1 cellular context compared by ENCODE assay signal in genomic region chr5:102716017-102716416, GRCh38.
TF ChIP-seq lines count a peak whose summit lies in the region.

No MANE protein-coding gene starts in this region.

TF ChIP-seq in IMR-90, 13 proteins besides CTCF, POLR2A, EP300 and RAD21:
- TF ChIP-seq, protein P1, sequence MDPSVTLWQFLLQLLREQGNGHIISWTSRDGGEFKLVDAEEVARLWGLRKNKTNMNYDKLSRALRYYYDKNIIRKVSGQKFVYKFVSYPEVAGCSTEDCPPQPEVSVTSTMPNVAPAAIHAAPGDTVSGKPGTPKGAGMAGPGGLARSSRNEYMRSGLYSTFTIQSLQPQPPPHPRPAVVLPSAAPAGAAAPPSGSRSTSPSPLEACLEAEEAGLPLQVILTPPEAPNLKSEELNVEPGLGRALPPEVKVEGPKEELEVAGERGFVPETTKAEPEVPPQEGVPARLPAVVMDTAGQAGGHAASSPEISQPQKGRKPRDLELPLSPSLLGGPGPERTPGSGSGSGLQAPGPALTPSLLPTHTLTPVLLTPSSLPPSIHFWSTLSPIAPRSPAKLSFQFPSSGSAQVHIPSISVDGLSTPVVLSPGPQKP (IDR thresholded peaks at IDR 0.05; ENCODE audit: borderline replicate concordance, low read depth, low read length), result no peak
- TF ChIP-seq MAZ (IDR thresholded peaks at IDR 0.05; ENCODE audit: borderline replicate concordance, low read depth, low read length) (no peak), CEBPB (IDR thresholded peaks at IDR 0.05; ENCODE audit: low read depth, low read length) (no peak), FOS (IDR thresholded peaks at IDR 0.05; ENCODE audit: low read depth, low read length) (no peak), SMC3 (IDR thresholded peaks at IDR 0.05; ENCODE audit: low read depth, low read length) (no peak), RCOR1 (IDR thresholded peaks at IDR 0.05; ENCODE audit: insufficient replicate concordance, low read length) (no peak), MAFK (IDR thresholded peaks at IDR 0.05; ENCODE audit: low read depth, low read length) (no peak)
